Comparison of ENCODE assay signal across 9 cellular contexts in the genomic region with DNA sequence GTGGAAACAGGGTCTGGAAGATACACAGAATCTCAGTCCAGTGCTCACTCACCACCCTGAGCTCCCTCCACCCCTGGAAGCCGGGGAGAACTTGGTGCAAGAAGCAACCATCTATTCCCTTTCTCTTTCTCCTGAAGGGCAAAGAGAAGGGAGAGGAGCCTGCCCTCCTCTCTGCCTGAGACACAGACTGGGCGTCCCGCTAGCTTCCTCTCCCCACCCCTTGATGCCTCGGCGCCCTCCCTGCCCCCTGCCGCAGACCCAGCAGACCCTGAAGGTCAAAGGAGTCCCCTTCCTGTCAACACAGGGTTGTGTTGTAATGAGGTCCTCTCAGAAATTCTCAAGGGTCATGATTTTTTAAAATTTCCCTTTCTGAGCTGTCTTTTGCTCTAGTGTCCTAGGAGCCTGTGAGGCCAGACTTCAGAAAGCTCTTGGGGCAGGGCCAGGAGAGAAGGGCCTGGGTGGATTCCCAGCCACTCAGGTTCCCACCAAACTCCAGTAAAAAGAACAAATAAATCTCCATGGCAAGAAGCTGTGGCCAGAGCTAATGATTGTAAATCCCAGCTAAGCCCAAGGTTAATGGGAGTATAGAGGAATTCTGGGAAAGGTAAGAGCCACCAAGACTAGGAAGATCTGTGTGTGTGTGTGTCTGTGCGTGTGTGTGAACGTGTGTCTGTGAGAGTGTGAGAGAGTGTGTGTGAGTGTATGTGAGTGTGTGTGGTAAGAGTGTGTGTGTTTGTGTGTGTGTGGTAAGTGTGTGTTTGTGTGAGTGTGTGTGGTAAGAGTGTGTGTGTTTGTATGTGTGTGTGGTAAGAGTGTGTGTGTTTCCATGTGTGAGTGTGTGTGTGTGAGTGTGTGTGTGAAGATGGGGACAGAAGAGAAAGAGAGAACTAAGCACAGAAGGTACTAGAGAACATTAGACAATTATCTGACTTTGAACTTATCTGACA. TPM values are rescaled to one million over a fixed set of nuclear protein-coding genes. Genes with fewer than 3 reads are reported as not detected.
DNase-seq lines count a peak whose midpoint lies in the region; ATAC-seq and TF ChIP-seq lines count a peak whose summit lies in the region.
"Had no signal": no experiment of that assay in that cellular context is flagged by ENCODE, and none has a peak within 500 bp of the region (broad histone marks: within the 10 kb centered on the region; RNA-seq: fewer than 3 reads in every experiment).

No MANE protein-coding gene starts in this region.

- intact Hi-C loops in left colon (cut with DNase I, micrococcal nuclease): loop anchor here in 1 of 2 donors (10.0 kb wide), 1 partner anchor 73 kb away; no protein-coding TSS in a partner anchor

- H3K27ac ChIP-seq in HUES64 (ENCODE audit: low read depth, low read length): peak overlapping the region; percentile 4
- peak overlapping the region; percentile 67 for H3K27ac ChIP-seq in subcutaneous abdominal adipose tissue (ENCODE audit: low read depth, low read length)
- H3K27ac ChIP-seq: SK-N-MC had no signal

- H3K27me3 ChIP-seq in HUES64 (ENCODE audit: insufficient read depth, low read length): no peaks in the 10 kb centered on the region
- H3K27me3 ChIP-seq in subcutaneous abdominal adipose tissue (ENCODE audit: control insufficient read depth in 5 of 5, insufficient read depth in 4 of 5, low read length in 5 of 5): peaks cover 0 to 12% (median 7%) of the 10 kb centered on the region in 5 donors

- DNase-seq in astrocyte of the spinal cord (ENCODE audit: low read depth, low spot score): peak; percentile 32
- DNase-seq in left colon: peak; percentile 19 to 44
- DNase-seq in dedifferentiated amniotic fluid mesenchymal stem cell (ENCODE audit: extremely low spot score): no peak
- DNase-seq in RPMI8226: no peak
- DNase-seq in Ammon's horn (ENCODE audit: low spot score): no peak
- no peak for DNase-seq in HK-2 (ENCODE audit: unreplicated experiment)

- no peak for TF ChIP-seq CTCF in astrocyte of the spinal cord (IDR thresholded peaks at IDR 0.05; ENCODE audit: low read depth, low read length)

- H3K9ac ChIP-seq in HUES64 (ENCODE audit: low read depth, low read length) (peak overlapping the region; percentile 63), subcutaneous abdominal adipose tissue (ENCODE audit: low read length in 5 of 5) (peak overlapping the region in 3 of 5 donors; percentile 62 to 65 (median 63))

- no peak for ATAC-seq in left colon

- H3K9me3 ChIP-seq in HUES64 (ENCODE audit: insufficient read depth, low read depth, low read length): no peaks in the 10 kb centered on the region
- H3K9me3 ChIP-seq in subcutaneous abdominal adipose tissue (ENCODE audit: control insufficient read depth in 5 of 5, low read length in 5 of 5): no peaks in the 10 kb centered on the region

- in situ Hi-C loops in astrocyte of the spinal cord (cut with HindIII; ENCODE audit: low sequenced_read_pairs): no loop called here

- H3K4me3 ChIP-seq in HUES64 (ENCODE audit: low read length) (peak overlapping the region; percentile 59), astrocyte of the spinal cord (ENCODE audit: low read depth, low read length) (peak overlapping the region; percentile 42), subcutaneous abdominal adipose tissue (ENCODE audit: low read depth in 1 of 5, low read length in 5 of 5) (peak overlapping the region; percentile 17 to 61 (median 52))

- no peaks in the 10 kb centered on the region for H3K36me3 ChIP-seq in HUES64 (ENCODE audit: insufficient read depth, low read length)
- H3K36me3 ChIP-seq in subcutaneous abdominal adipose tissue (ENCODE audit: control insufficient read depth in 5 of 5, insufficient read depth in 5 of 5, low read length in 5 of 5): no peaks in the 10 kb centered on the region

- WGBS in HUES64: 37% methylated on average over 8 of the region's 8 CpGs

- H3K4me1 ChIP-seq in HUES64 (ENCODE audit: insufficient read depth, low read length) (peaks cover 11% of the 10 kb centered on the region; the same call in 1 of the 2 replicates), subcutaneous abdominal adipose tissue (ENCODE audit: control insufficient read depth in 5 of 5, insufficient read depth in 5 of 5, low read length in 5 of 5) (peaks cover 8 to 31% (median 27%) of the 10 kb centered on the region in 5 donors)

RNA-seq across cellular contexts. Expression of gene JPH2, which starts 1.0 kb away (rescaled TPM):
- polyA plus RNA-seq in HUES64 (2013, experiment 1 of 2): 0.55 TPM
- 0.89 TPM for polyA plus RNA-seq in HUES64 (2013, experiment 2 of 2)
- total RNA-seq in left colon: 10 to 100 TPM in 1 of 2 donors, under 1 TPM in 1; 0.92 to 12.9 TPM

RNA-seq across cellular contexts. Expression of gene OSER1, which starts 22.5 kb away (rescaled TPM):
- 28.1 TPM for polyA plus RNA-seq in HUES64 (2013, experiment 1 of 2)
- 29.9 TPM for polyA plus RNA-seq in HUES64 (2013, experiment 2 of 2)
- total RNA-seq in left colon: 10 to 100 TPM; 21.9 to 35.2 TPM

RNA-seq across cellular contexts. Expression of gene GDAP1L1, which starts 59.1 kb away (rescaled TPM):
- polyA plus RNA-seq in HUES64 (2013, experiment 1 of 2): 5.9 TPM
- polyA plus RNA-seq in HUES64 (2013, experiment 2 of 2): 6.4 TPM
- total RNA-seq in left colon: not detected

Comparison
In these comparisons a context has a peak if more than half of its experiments do, and no peak if none do; other contexts are left out.
1. DNase-seq: peak in astrocyte of the spinal cord (single experiment) and left colon (2 of 2); none in dedifferentiated amniotic fluid mesenchymal stem cell (single experiment), RPMI8226 (single experiment), Ammon's horn (single experiment) and HK-2 (single experiment).
2. Peak in every context shown above with its lines, with median percentiles within 50 percentile points of each other: H3K4me3 ChIP-seq.